ENCODE assay signal across 22 cellular contexts in the genomic region with DNA sequence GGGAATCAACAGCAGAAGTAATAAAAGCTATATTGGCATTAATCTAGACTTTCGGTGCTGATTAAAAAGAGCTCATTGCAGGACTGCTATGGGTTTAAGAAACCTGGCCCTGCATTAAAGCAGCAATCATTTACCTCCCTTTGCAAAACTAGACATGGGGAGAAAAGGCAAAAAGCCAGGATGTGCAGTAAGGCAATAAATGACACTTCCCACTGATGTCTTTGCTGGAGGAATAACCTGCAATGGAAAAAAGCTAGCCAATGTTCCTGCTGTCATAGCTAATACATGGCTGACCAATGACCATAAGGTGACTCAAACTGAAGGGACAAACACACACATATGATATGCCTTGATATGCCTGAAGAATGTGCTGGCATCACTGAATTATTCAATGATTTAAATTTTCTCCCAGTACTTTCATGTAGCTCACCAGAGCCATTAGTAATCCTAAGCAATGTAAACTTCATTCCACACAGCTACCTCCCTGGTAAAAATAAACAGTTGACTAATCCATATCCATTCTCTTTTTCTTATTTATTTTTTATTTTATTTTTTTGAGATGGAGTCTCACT. TPM values are rescaled to one million over a fixed set of nuclear protein-coding genes. Genes with fewer than 3 reads are reported as not detected.
DNase-seq lines count a peak whose midpoint lies in the region; ATAC-seq lines count a peak whose summit lies in the region.
"Had no signal": no experiment of that assay in that cellular context is flagged by ENCODE, and none has a peak within 500 bp of the region (broad histone marks: within the 10 kb centered on the region; RNA-seq: fewer than 3 reads in every experiment).

No MANE protein-coding gene starts in this region.

- H3K27ac ChIP-seq in effector memory CD4-positive, alpha-beta T cell (ENCODE audit: insufficient read depth, low read length, poor library complexity, severe bottlenecking) = no peak overlapping the region
- H3K27ac ChIP-seq: gastrocnemius medialis, thoracic aorta had no signal

- peaks cover 18% of the 10 kb centered on the region for H3K4me1 ChIP-seq in skeletal muscle satellite cell (ENCODE audit: control insufficient read depth, insufficient read depth, low read length)
- H3K4me1 ChIP-seq in effector memory CD4-positive, alpha-beta T cell (ENCODE audit: control insufficient read depth, insufficient read depth, low read length, poor library complexity, severe bottlenecking) = no peaks in the 10 kb centered on the region

- no peaks in the 10 kb centered on the region for H3K9me3 ChIP-seq in skeletal muscle satellite cell (replicated peaks; ENCODE audit: low read length)
- H3K9me3 ChIP-seq in effector memory CD4-positive, alpha-beta T cell (ENCODE audit: control insufficient read depth, low read length) = no peaks in the 10 kb centered on the region
- H3K9me3 ChIP-seq: gastrocnemius medialis, thoracic aorta had no signal

- DNase-seq in GM04503 (ENCODE audit: low read depth) = peak; percentile 21
- DNase-seq in amniotic stem cell (lab: John Stamatoyannopoulos, UW) = peak; percentile 3
- DNase-seq in fibroblast of peridontal ligament (ENCODE audit: extremely low read depth) = peak; percentile 44
- no peak for DNase-seq in activated CD8-positive, alpha-beta memory T cell treated with anti-CD3 and anti-CD28 coated beads, Interleukin-2, amount 10 ng/mL, durations not matched to agents 7 days and 5 days
- no peak for DNase-seq in effector memory CD4-positive, alpha-beta T cell
- DNase-seq: activated CD4-positive, alpha-beta memory T cell treated with anti-CD3 and anti-CD28 coated beads for 36 hours; activated effector memory CD4-positive, alpha-beta T cell treated with Interleukin-2 at 50 U/mL for 16 hours; activated naive CD8-positive, alpha-beta T cell treated with anti-CD3 and anti-CD28 coated beads, Interleukin-2, amount 10 ng/mL, durations not matched to agents 7 days and 5 days; COR-L47; cortex of kidney; DND-41; gastrocnemius medialis; H7; kidney; mammary epithelial cell; NCI-H146; NCI-H69; stimulated activated naive CD4-positive, alpha-beta T cell treated with Interleukin-2 at 50 U/mL for 16 hours had no signal

- H3K4me3 Mint-ChIP-seq in activated CD8-positive, alpha-beta memory T cell treated with anti-CD3 and anti-CD28 coated beads, Interleukin-2, amount 10 ng/mL, durations not matched to agents 7 days and 5 days = no peak overlapping the region
- H3K4me3 Mint-ChIP-seq: activated CD4-positive, alpha-beta memory T cell treated with anti-CD3 and anti-CD28 coated beads for 36 hours; activated naive CD8-positive, alpha-beta T cell treated with anti-CD3 and anti-CD28 coated beads, Interleukin-2, amount 10 ng/mL, durations not matched to agents 7 days and 5 days had no signal

- no peaks in the 10 kb centered on the region for H3K27me3 Mint-ChIP-seq in activated CD8-positive, alpha-beta memory T cell treated with anti-CD3 and anti-CD28 coated beads, Interleukin-2, amount 10 ng/mL, durations not matched to agents 7 days and 5 days
- H3K27me3 Mint-ChIP-seq: activated CD4-positive, alpha-beta memory T cell treated with anti-CD3 and anti-CD28 coated beads for 36 hours had no signal

- peak overlapping the region; percentile 35 for H3K4me2 ChIP-seq in skeletal muscle satellite cell (ENCODE audit: low read length)
- H3K4me2 ChIP-seq: smooth muscle cell had no signal

- H3K36me3 ChIP-seq in skeletal muscle satellite cell (ENCODE audit: insufficient read depth, low read length) = no peaks in the 10 kb centered on the region
- H3K36me3 ChIP-seq in effector memory CD4-positive, alpha-beta T cell (ENCODE audit: control insufficient read depth, insufficient read depth, low read length) = no peaks in the 10 kb centered on the region
- H3K36me3 ChIP-seq: gastrocnemius medialis, thoracic aorta had no signal

- H3K27ac Mint-ChIP-seq in activated CD8-positive, alpha-beta memory T cell treated with anti-CD3 and anti-CD28 coated beads, Interleukin-2, amount 10 ng/mL, durations not matched to agents 7 days and 5 days = no peak overlapping the region
- H3K27ac Mint-ChIP-seq: activated CD4-positive, alpha-beta memory T cell treated with anti-CD3 and anti-CD28 coated beads for 36 hours; activated naive CD8-positive, alpha-beta T cell treated with anti-CD3 and anti-CD28 coated beads, Interleukin-2, amount 10 ng/mL, durations not matched to agents 7 days and 5 days had no signal

- H3K4me3 ChIP-seq in skeletal muscle satellite cell (ENCODE audit: low read length) = no peak overlapping the region
- H3K4me3 ChIP-seq in effector memory CD4-positive, alpha-beta T cell (ENCODE audit: insufficient read depth, low read depth, low read length, poor library complexity, severe bottlenecking) = no peak overlapping the region
- H3K4me3 ChIP-seq: gastrocnemius medialis, smooth muscle cell, thoracic aorta had no signal

- peaks cover 8% of the 10 kb centered on the region for H3K36me3 Mint-ChIP-seq in activated CD8-positive, alpha-beta memory T cell treated with anti-CD3 and anti-CD28 coated beads, Interleukin-2, amount 10 ng/mL, durations not matched to agents 7 days and 5 days

- no peak for ATAC-seq in GM19397 (IDR thresholded peaks at IDR 0.05; ENCODE audit: unreplicated experiment)
- no peak for ATAC-seq in activated CD8-positive, alpha-beta memory T cell treated with anti-CD3 and anti-CD28 coated beads, Interleukin-2, amount 10 ng/mL, durations not matched to agents 7 days and 5 days
- ATAC-seq: gastrocnemius medialis had no signal

- no peak overlapping the region for H3K9ac ChIP-seq in skeletal muscle satellite cell (ENCODE audit: low read depth, low read length)

- CTCF ChIA-PET in activated CD8-positive, alpha-beta memory T cell treated with anti-CD3 and anti-CD28 coated beads, Interleukin-2, amount 10 ng/mL, durations not matched to agents 7 days and 5 days (lab: Charles Lee) = interaction anchor here (1.0 to 1.1 kb wide), 2 partner anchors 9 to 10 kb away, joined by 4 to 6 read pairs; no protein-coding TSS in a partner anchor

- peaks cover 7% of the 10 kb centered on the region for H3K9me3 Mint-ChIP-seq in activated CD8-positive, alpha-beta memory T cell treated with anti-CD3 and anti-CD28 coated beads, Interleukin-2, amount 10 ng/mL, durations not matched to agents 7 days and 5 days (ENCODE audit: low read depth)
- H3K9me3 Mint-ChIP-seq: activated naive CD8-positive, alpha-beta T cell treated with anti-CD3 and anti-CD28 coated beads, Interleukin-2, amount 10 ng/mL, durations not matched to agents 7 days and 5 days had no signal

- H3K27me3 ChIP-seq in skeletal muscle satellite cell (ENCODE audit: control insufficient read depth, insufficient read depth, low read length) = no peaks in the 10 kb centered on the region
- H3K27me3 ChIP-seq in effector memory CD4-positive, alpha-beta T cell (replicated peaks; ENCODE audit: control insufficient read depth, insufficient read depth, low read length, poor library complexity, severe bottlenecking) = no peaks in the 10 kb centered on the region
- H3K27me3 ChIP-seq: gastrocnemius medialis had no signal

- H3K4me1 Mint-ChIP-seq in activated CD8-positive, alpha-beta memory T cell treated with anti-CD3 and anti-CD28 coated beads, Interleukin-2, amount 10 ng/mL, durations not matched to agents 7 days and 5 days = no peaks in the 10 kb centered on the region

RNA-seq across cellular contexts. Expression of gene DNAAF9, which starts 8.7 kb away (rescaled TPM):
- 7.6 and 10.4 TPM in 2 replicates for total RNA-seq in skeletal muscle satellite cell (2012; rRNA removed)
- 1 to 10 TPM; 4.4 to 5.2 TPM for total RNA-seq in activated CD8-positive, alpha-beta memory T cell treated with anti-CD3 and anti-CD28 coated beads, Interleukin-2, amount 10 ng/mL, durations not matched to agents 7 days and 5 days

Comparison
In these comparisons a context has a peak if more than half of its experiments do, and no peak if none do; other contexts are left out.
1. DNase-seq: peak in GM04503 (single experiment), amniotic stem cell (single experiment) and fibroblast of peridontal ligament (single experiment); none in activated CD8-positive, alpha-beta memory T cell treated with anti-CD3 and anti-CD28 coated beads, Interleukin-2, amount 10 ng/mL, durations not matched to agents 7 days and 5 days (single experiment) and effector memory CD4-positive, alpha-beta T cell (0 of 3).